In the genomic region with DNA sequence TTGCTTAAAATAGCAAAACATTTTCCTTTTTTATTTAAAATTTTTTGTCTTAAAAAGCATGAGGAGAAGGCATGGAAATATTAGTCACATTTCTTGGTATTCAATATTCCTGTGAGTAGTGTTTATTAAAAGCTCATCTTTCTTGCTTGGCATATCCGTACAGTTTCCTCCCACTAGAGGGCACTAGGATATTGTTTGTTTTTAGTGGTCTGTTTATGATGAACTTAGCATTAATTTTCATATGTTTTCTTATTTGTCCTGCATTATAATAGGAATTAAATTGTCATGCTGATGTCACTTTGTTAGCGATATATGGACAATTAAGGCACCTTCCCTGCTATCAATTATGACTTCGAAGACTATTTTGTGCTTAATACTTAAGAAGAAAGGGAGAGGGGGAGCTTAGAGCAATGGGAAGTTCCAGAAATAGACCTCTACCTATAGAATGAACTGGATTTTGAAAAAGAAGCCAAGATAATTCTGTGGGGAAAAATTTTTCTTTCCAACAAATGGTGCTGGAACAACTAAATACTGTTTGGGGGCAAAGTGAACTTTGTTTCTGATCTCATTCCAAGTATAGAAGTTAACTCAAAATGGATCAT, we compare ENCODE assay signal across 8 cellular contexts.
A peak's percentile ranks its signal among the peaks of the same experiment; 100 is the strongest.
DNase-seq lines count a peak whose midpoint lies in the region; ATAC-seq and TF ChIP-seq lines count a peak whose summit lies in the region.

No MANE protein-coding gene starts in this region.

- CTCF ChIA-PET in activated CD4-positive, alpha-beta T cell treated with anti-CD3 and anti-CD28 coated beads, Interleukin-2, amount 10 ng/mL, durations not matched to agents 7 days and 5 days (lab: Charles Lee): interaction anchor here (0.6 to 1.7 kb wide), 13 partner anchors 9 to 196 kb away, joined by 3 to 8 read pairs (median 4); no protein-coding TSS in a partner anchor

- POLR2A ChIA-PET in activated CD4-positive, alpha-beta T cell treated with anti-CD3 and anti-CD28 coated beads, Interleukin-2, amount 10 ng/mL, durations not matched to agents 7 days and 5 days (lab: Charles Lee): no interaction called here

- ATAC-seq in HG03045 (IDR thresholded peaks at IDR 0.05; ENCODE audit: unreplicated experiment) (no peak), HG03097 (IDR thresholded peaks at IDR 0.05; ENCODE audit: low FRiP score, unreplicated experiment) (no peak)

- no peaks in the 10 kb centered on the region for H3K9me2 ChIP-seq in Loucy (replicated peaks; ENCODE audit: low read depth, low read length)

- H3K4me2 ChIP-seq in Loucy (ENCODE audit: low read depth, low read length, poor library complexity, severe bottlenecking): no peak overlapping the region

- no peak overlapping the region for H3K27ac Mint-ChIP-seq in activated CD4-positive, alpha-beta T cell treated with anti-CD3 and anti-CD28 coated beads, Interleukin-2, amount 10 ng/mL, durations not matched to agents 7 days and 5 days
- H3K27ac Mint-ChIP-seq in progenitor cell of endocrine pancreas: no peak overlapping the region

- no peak overlapping the region for H2AFZ ChIP-seq in Loucy (ENCODE audit: low read length)

- no peaks in the 10 kb centered on the region for H4K20me1 ChIP-seq in Loucy (ENCODE audit: insufficient read depth, low read length, poor library complexity, severe bottlenecking)

- H3K36me3 ChIP-seq in Loucy (ENCODE audit: insufficient read depth, low read length): no peaks in the 10 kb centered on the region

- no peaks in the 10 kb centered on the region for H3F3A ChIP-seq in Loucy (ENCODE audit: low read depth)

- no peaks in the 10 kb centered on the region for H3K36me3 Mint-ChIP-seq in activated CD4-positive, alpha-beta T cell treated with anti-CD3 and anti-CD28 coated beads, Interleukin-2, amount 10 ng/mL, durations not matched to agents 7 days and 5 days (ENCODE audit: low read depth)
- H3K36me3 Mint-ChIP-seq in progenitor cell of endocrine pancreas (ENCODE audit: insufficient read depth): no peaks in the 10 kb centered on the region

- DNase-seq in activated CD4-positive, alpha-beta T cell treated with anti-CD3 and anti-CD28 coated beads, Interleukin-2, amount 10 ng/mL, durations not matched to agents 7 days and 5 days: peak; percentile 44
- no peak for DNase-seq in activated CD4-positive, alpha-beta T cell treated with anti-CD3 and anti-CD28 coated beads, Interleukin-2, amount 50 U/mL, for 48 hours
- DNase-seq in SW480 (ENCODE audit: low spot score) (peak; percentile 45), fibroblast of the aortic adventitia (ENCODE audit: low read depth) (peak; percentile 72), progenitor cell of endocrine pancreas (ENCODE audit: low spot score, unreplicated experiment) (no peak)

- H3K27me3 Mint-ChIP-seq in activated CD4-positive, alpha-beta T cell treated with anti-CD3 and anti-CD28 coated beads, Interleukin-2, amount 10 ng/mL, durations not matched to agents 7 days and 5 days: no peaks in the 10 kb centered on the region
- no peaks in the 10 kb centered on the region for H3K27me3 Mint-ChIP-seq in progenitor cell of endocrine pancreas

- peaks cover 21% of the 10 kb centered on the region for H3K4me1 ChIP-seq in Loucy (ENCODE audit: insufficient read depth, low read length, poor library complexity, severe bottlenecking)

- no peak overlapping the region for H3K4me3 ChIP-seq in Loucy (ENCODE audit: low read length, poor library complexity, severe bottlenecking)
- H3K4me3 ChIP-seq in fibroblast of the aortic adventitia (ENCODE audit: low read depth, low read length): no peak overlapping the region

- H3K9me3 Mint-ChIP-seq in activated CD4-positive, alpha-beta T cell treated with anti-CD3 and anti-CD28 coated beads, Interleukin-2, amount 10 ng/mL, durations not matched to agents 7 days and 5 days: no peaks in the 10 kb centered on the region
- no peaks in the 10 kb centered on the region for H3K9me3 Mint-ChIP-seq in progenitor cell of endocrine pancreas (ENCODE audit: low read depth)

- no peaks in the 10 kb centered on the region for H3K79me2 ChIP-seq in Loucy (ENCODE audit: insufficient read depth, low read length)

- H3K4me3 Mint-ChIP-seq in activated CD4-positive, alpha-beta T cell treated with anti-CD3 and anti-CD28 coated beads, Interleukin-2, amount 10 ng/mL, durations not matched to agents 7 days and 5 days: no peak overlapping the region
- H3K4me3 Mint-ChIP-seq in progenitor cell of endocrine pancreas (ENCODE audit: low read depth): no peak overlapping the region

- H3K9ac ChIP-seq in Loucy (ENCODE audit: low read depth, low read length, poor library complexity, severe bottlenecking): no peak overlapping the region

- H3K27me3 ChIP-seq in Loucy (ENCODE audit: insufficient read depth, low read length, poor library complexity, severe bottlenecking): no peaks in the 10 kb centered on the region

- peaks cover 40% of the 10 kb centered on the region for H3K4me1 Mint-ChIP-seq in activated CD4-positive, alpha-beta T cell treated with anti-CD3 and anti-CD28 coated beads, Interleukin-2, amount 10 ng/mL, durations not matched to agents 7 days and 5 days
- peaks cover 3% of the 10 kb centered on the region for H3K4me1 Mint-ChIP-seq in progenitor cell of endocrine pancreas (ENCODE audit: low read depth)

- no peaks in the 10 kb centered on the region for H3K9me3 ChIP-seq in Loucy (ENCODE audit: insufficient read depth, low read depth, low read length)

- peak; percentile 78 for TF ChIP-seq CTCF in Loucy (conservative IDR thresholded peaks at IDR 0.05; ENCODE audit: low read length)
- TF ChIP-seq CTCF in fibroblast of the aortic adventitia (IDR thresholded peaks at IDR 0.05; ENCODE audit: insufficient read depth, low read length): peak; percentile 75
- peak; percentile 77 for TF ChIP-seq CTCF in progenitor cell of endocrine pancreas (IDR thresholded peaks at IDR 0.05; ENCODE audit: unreplicated experiment)

Comparison
In these comparisons a context has a peak if more than half of its experiments do, and no peak if none do; other contexts are left out.
1. DNase-seq: peak in activated CD4-positive, alpha-beta T cell treated with anti-CD3 and anti-CD28 coated beads, Interleukin-2, amount 10 ng/mL, durations not matched to agents 7 days and 5 days (single experiment), SW480 (single experiment) and fibroblast of the aortic adventitia (single experiment); none in activated CD4-positive, alpha-beta T cell treated with anti-CD3 and anti-CD28 coated beads, Interleukin-2, amount 50 U/mL, for 48 hours (0 of 2) and progenitor cell of endocrine pancreas (single experiment).
2. Peak in every context shown above with its lines, with median percentiles within 50 percentile points of each other: CTCF ChIP-seq.